Comparison of ENCODE assay signal across 26 cellular contexts in genomic region chr1:20401405-20402010, GRCh38.
"Had no signal": no experiment of that assay in that cellular context is flagged by ENCODE, and none has a peak within 500 bp of the region (broad histone marks: within the 10 kb centered on the region; RNA-seq: fewer than 3 reads in every experiment).

No MANE protein-coding gene starts in this region.

- H3K36me3 Mint-ChIP-seq: activated naive CD4-positive, alpha-beta T cell treated with anti-CD3 and anti-CD28 coated beads, Interleukin-2, amount 10 ng/mL, durations not matched to agents 7 days and 5 days; activated naive CD8-positive, alpha-beta T cell treated with anti-CD3 and anti-CD28 coated beads for 36 hours; T-cell had no signal

- H3K27ac Mint-ChIP-seq: activated CD8-positive, alpha-beta T cell treated with anti-CD3 and anti-CD28 coated beads, Interleukin-2, amount 10 ng/mL, durations not matched to agents 7 days and 5 days; activated naive CD4-positive, alpha-beta T cell treated with anti-CD3 and anti-CD28 coated beads, Interleukin-2, amount 10 ng/mL, durations not matched to agents 7 days and 5 days; activated naive CD8-positive, alpha-beta T cell treated with anti-CD3 and anti-CD28 coated beads for 36 hours; activated T-cell treated with anti-CD3 and anti-CD28 coated beads, Interleukin-2, amount 50 U/mL, for 72 hours; activated T-helper 2 cell treated with anti-CD3 and anti-CD28 coated beads, Interferon-gamma antibody, Interleukin-2, Interleukin-4, amounts not matched to agents 10 μg/mL and 5 μg/mL and 100 μg/mL, durations not matched to agents 14 hours and 24 hours and 36 hours; T-cell had no signal

- H3K4me3 Mint-ChIP-seq: activated CD8-positive, alpha-beta T cell treated with anti-CD3 and anti-CD28 coated beads, Interleukin-2, amount 10 ng/mL, durations not matched to agents 7 days and 5 days; activated naive CD4-positive, alpha-beta T cell treated with anti-CD3 and anti-CD28 coated beads, Interleukin-2, amount 10 ng/mL, durations not matched to agents 7 days and 5 days; activated naive CD8-positive, alpha-beta T cell treated with anti-CD3 and anti-CD28 coated beads for 36 hours; activated T-cell treated with anti-CD3 and anti-CD28 coated beads, Interleukin-2, amount 50 U/mL, for 72 hours; T-cell had no signal

- H3K4me1 Mint-ChIP-seq: activated naive CD4-positive, alpha-beta T cell treated with anti-CD3 and anti-CD28 coated beads, Interleukin-2, amount 10 ng/mL, durations not matched to agents 7 days and 5 days; activated naive CD8-positive, alpha-beta T cell treated with anti-CD3 and anti-CD28 coated beads for 36 hours; T-cell had no signal

- DNase-seq: activated CD4-positive, alpha-beta T cell treated with anti-CD3 and anti-CD28 coated beads for 48 hours; activated CD4-positive, alpha-beta T cell treated with anti-CD3 and anti-CD28 coated beads, Interleukin-2, amount 50 U/mL, for 4 hours; activated CD8-positive, alpha-beta T cell treated with anti-CD3 and anti-CD28 coated beads, Interleukin-2, amount 10 ng/mL, durations not matched to agents 7 days and 5 days; activated gamma-delta T cell treated with Interleukin-2 at 50 U/mL for 16 hours; activated naive CD4-positive, alpha-beta T cell treated with anti-CD3 and anti-CD28 coated beads, Interleukin-2, amount 10 ng/mL, durations not matched to agents 7 days and 5 days; activated naive CD8-positive, alpha-beta T cell treated with anti-CD3 and anti-CD28 coated beads for 36 hours; activated T-cell treated with anti-CD3 and anti-CD28 coated beads, Interleukin-2, amount 50 U/mL, for 72 hours; Karpas-422; NCI-H1048; NCI-H1930; NCI-H2171; NCI-H2227 treated with DMSO at 0.1 percent for 48 hours; NCI-H446 treated with DMSO at 0.1 percent for 48 hours; NCI-H524 treated with DMSO at 0.1 percent for 48 hours; NK-92 treated with Interleukin-12 subunit alpha and Interleukin-12 subunit beta, amount 100 ng/mL, for 24 hours; OCI-M1; RPMI8226; T-cell; T-helper 2 cell; T1000 had no signal

- H3K27ac ChIP-seq: SK-N-MC, VCaP had no signal

- ATAC-seq: activated CD8-positive, alpha-beta T cell treated with anti-CD3 and anti-CD28 coated beads, Interleukin-2, amount 10 ng/mL, durations not matched to agents 7 days and 5 days; activated T-cell treated with anti-CD3 and anti-CD28 coated beads, Interleukin-2, amount 50 U/mL, for 72 hours; K562; Panc1; Right ventricle myocardium inferior; T-cell had no signal

- H3K9me3 Mint-ChIP-seq: activated naive CD4-positive, alpha-beta T cell treated with anti-CD3 and anti-CD28 coated beads, Interleukin-2, amount 10 ng/mL, durations not matched to agents 7 days and 5 days; activated naive CD8-positive, alpha-beta T cell treated with anti-CD3 and anti-CD28 coated beads for 36 hours; activated T-cell treated with anti-CD3 and anti-CD28 coated beads, Interleukin-2, amount 50 U/mL, for 72 hours; activated T-helper 2 cell treated with anti-CD3 and anti-CD28 coated beads, Interferon-gamma antibody, Interleukin-2, Interleukin-4, amounts not matched to agents 10 μg/mL and 5 μg/mL and 100 μg/mL, durations not matched to agents 14 hours and 24 hours and 36 hours; T-cell had no signal
